Comparison of ENCODE assay signal across 1 cellular context in the genomic region with DNA sequence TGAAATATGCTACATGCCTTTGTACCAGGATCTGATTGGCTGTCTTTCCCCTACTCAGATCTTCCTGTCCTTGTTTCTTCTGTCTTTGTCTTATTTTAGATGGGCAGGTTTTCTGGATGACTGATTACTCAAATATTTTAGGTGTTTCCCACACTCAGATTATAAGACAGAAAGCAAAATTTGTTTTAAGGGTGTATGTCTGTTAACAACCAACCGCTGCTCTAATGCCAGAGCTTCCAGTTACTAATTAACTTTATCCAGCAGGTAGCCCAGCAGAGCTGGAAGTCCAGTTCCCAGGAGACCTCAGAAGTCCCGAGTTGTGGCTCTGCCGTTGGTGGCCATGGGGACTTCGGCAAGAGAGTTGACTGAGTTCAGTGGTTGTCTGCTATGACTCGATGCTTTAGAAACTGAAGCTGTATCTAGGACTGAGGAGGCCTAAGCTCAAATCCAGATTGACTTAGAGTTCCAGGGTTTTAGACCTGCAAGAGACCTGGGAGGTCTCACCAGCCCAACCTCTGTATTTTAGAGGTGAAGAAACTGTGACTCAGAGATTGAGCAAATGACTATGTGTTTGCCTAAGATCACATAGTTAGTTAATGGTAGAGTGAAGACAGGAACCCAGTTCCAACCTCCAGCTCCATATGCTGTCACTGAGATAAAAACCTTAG.
A peak's percentile ranks its signal among the peaks of the same experiment; 100 is the strongest.
TF ChIP-seq lines count a peak whose summit lies in the region.

No MANE protein-coding gene starts in this region.

TF ChIP-seq in HepG2, 621 proteins besides CTCF, POLR2A, EP300 and RAD21 (continues in another document):
- TF ChIP-seq ATF4 (CRISPR knock-in tag; IDR thresholded peaks at IDR 0.05): no peak
- TF ChIP-seq SMAD9 (CRISPR knock-in tag; IDR thresholded peaks at IDR 0.05): no peak
- TF ChIP-seq HDAC1 (CRISPR knock-in tag; IDR thresholded peaks at IDR 0.05): peak; percentile 40; the same call in 1 of the 2 replicates
- no peak for TF ChIP-seq CHD4 (IDR thresholded peaks at IDR 0.05; ENCODE audit: borderline replicate concordance, low read length)
- peak; percentile 78; the same call in 1 of the 2 replicates for TF ChIP-seq MYNN (CRISPR knock-in tag; IDR thresholded peaks at IDR 0.05; ENCODE audit: low read depth)
- TF ChIP-seq ARID4A (CRISPR knock-in tag; IDR thresholded peaks at IDR 0.05; ENCODE audit: borderline replicate concordance): no peak; the same call in 1 of the 2 replicates
- no peak for TF ChIP-seq ZFP36L2 (CRISPR knock-in tag; IDR thresholded peaks at IDR 0.05)
- no peak for TF ChIP-seq EED (CRISPR knock-in tag; IDR thresholded peaks at IDR 0.05)
- no peak for TF ChIP-seq FOXJ3 (CRISPR knock-in tag; IDR thresholded peaks at IDR 0.05; ENCODE audit: borderline replicate concordance)
- no peak; the same call in 1 of the 2 replicates for TF ChIP-seq KMT2A (CRISPR knock-in tag; IDR thresholded peaks at IDR 0.05)
- TF ChIP-seq GATA4 (IDR thresholded peaks at IDR 0.05; ENCODE audit: borderline replicate concordance, low read depth): 0 out of 2 replicates have a peak, but pooled peaks have one; percentile 28
- peak; percentile 72 for TF ChIP-seq RXRB (CRISPR knock-in tag; IDR thresholded peaks at IDR 0.05; ENCODE audit: borderline replicate concordance)
- no peak for TF ChIP-seq ZNF430 (CRISPR knock-in tag; IDR thresholded peaks at IDR 0.05)
- no peak for TF ChIP-seq PRPF4 (IDR thresholded peaks at IDR 0.05; ENCODE audit: low read depth, low read length, poor library complexity, severe bottlenecking)
- no peak for TF ChIP-seq TERF1 (CRISPR knock-in tag; IDR thresholded peaks at IDR 0.05)
- no peak for TF ChIP-seq NFRKB (IDR thresholded peaks at IDR 0.05)
- peak; percentile 84; the same call in 1 of the 2 replicates for TF ChIP-seq ZSCAN31 (CRISPR knock-in tag; IDR thresholded peaks at IDR 0.05; ENCODE audit: low read depth)
- TF ChIP-seq ZNF83 (CRISPR knock-in tag; IDR thresholded peaks at IDR 0.05; ENCODE audit: borderline replicate concordance): no peak
- peak; percentile 21 for TF ChIP-seq MED1 (CRISPR knock-in tag; IDR thresholded peaks at IDR 0.05)
- 0 out of 2 replicates have a peak, but pooled peaks have one; percentile 18 for TF ChIP-seq RFXAP (CRISPR knock-in tag; IDR thresholded peaks at IDR 0.05; ENCODE audit: borderline replicate concordance)
- TF ChIP-seq, protein P1, sequence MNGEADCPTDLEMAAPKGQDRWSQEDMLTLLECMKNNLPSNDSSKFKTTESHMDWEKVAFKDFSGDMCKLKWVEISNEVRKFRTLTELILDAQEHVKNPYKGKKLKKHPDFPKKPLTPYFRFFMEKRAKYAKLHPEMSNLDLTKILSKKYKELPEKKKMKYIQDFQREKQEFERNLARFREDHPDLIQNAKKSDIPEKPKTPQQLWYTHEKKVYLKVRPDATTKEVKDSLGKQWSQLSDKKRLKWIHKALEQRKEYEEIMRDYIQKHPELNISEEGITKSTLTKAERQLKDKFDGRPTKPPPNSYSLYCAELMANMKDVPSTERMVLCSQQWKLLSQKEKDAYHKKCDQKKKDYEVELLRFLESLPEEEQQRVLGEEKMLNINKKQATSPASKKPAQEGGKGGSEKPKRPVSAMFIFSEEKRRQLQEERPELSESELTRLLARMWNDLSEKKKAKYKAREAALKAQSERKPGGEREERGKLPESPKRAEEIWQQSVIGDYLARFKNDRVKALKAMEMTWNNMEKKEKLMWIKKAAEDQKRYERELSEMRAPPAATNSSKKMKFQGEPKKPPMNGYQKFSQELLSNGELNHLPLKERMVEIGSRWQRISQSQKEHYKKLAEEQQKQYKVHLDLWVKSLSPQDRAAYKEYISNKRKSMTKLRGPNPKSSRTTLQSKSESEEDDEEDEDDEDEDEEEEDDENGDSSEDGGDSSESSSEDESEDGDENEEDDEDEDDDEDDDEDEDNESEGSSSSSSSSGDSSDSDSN (CRISPR knock-in tag; IDR thresholded peaks at IDR 0.05): peak; percentile 27; the same call in 1 of the 2 replicates
- no peak for TF ChIP-seq ZNF720 (CRISPR knock-in tag; IDR thresholded peaks at IDR 0.05)
- TF ChIP-seq ZGPAT (CRISPR knock-in tag; IDR thresholded peaks at IDR 0.05): peak; percentile 26; the same call in 1 of the 2 replicates
- TF ChIP-seq ZIK1 (CRISPR knock-in tag; IDR thresholded peaks at IDR 0.05; ENCODE audit: borderline replicate concordance, low read depth): no peak
- TF ChIP-seq ZNF644 (CRISPR knock-in tag; IDR thresholded peaks at IDR 0.05; ENCODE audit: low read depth): peak; percentile 93; the same call in 1 of the 2 replicates
- TF ChIP-seq ZNF263 (CRISPR knock-in tag; IDR thresholded peaks at IDR 0.05): no peak
- no peak for TF ChIP-seq ZNF224 (CRISPR knock-in tag; IDR thresholded peaks at IDR 0.05)
- TF ChIP-seq ZNF232 (CRISPR knock-in tag; IDR thresholded peaks at IDR 0.05; ENCODE audit: borderline replicate concordance): no peak
- TF ChIP-seq ETV5 (CRISPR knock-in tag; IDR thresholded peaks at IDR 0.05; ENCODE audit: borderline replicate concordance): no peak; the same call in 1 of the 2 replicates
- no peak for TF ChIP-seq SP2 (CRISPR knock-in tag; IDR thresholded peaks at IDR 0.05)
- no peak for TF ChIP-seq GTF3A (CRISPR knock-in tag; conservative IDR thresholded peaks at IDR 0.05)
- TF ChIP-seq ARNT2 (CRISPR knock-in tag; IDR thresholded peaks at IDR 0.05; ENCODE audit: low read depth): peak; percentile 63; the same call in 1 of the 2 replicates
- TF ChIP-seq, protein P2, sequence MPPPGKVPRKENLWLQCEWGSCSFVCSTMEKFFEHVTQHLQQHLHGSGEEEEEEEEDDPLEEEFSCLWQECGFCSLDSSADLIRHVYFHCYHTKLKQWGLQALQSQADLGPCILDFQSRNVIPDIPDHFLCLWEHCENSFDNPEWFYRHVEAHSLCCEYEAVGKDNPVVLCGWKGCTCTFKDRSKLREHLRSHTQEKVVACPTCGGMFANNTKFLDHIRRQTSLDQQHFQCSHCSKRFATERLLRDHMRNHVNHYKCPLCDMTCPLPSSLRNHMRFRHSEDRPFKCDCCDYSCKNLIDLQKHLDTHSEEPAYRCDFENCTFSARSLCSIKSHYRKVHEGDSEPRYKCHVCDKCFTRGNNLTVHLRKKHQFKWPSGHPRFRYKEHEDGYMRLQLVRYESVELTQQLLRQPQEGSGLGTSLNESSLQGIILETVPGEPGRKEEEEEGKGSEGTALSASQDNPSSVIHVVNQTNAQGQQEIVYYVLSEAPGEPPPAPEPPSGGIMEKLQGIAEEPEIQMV (CRISPR knock-in tag; IDR thresholded peaks at IDR 0.05; ENCODE audit: low read depth): no peak
- TF ChIP-seq ZC3H4 (CRISPR knock-in tag; IDR thresholded peaks at IDR 0.05; ENCODE audit: borderline replicate concordance): no peak
- TF ChIP-seq ZNF121 (CRISPR knock-in tag; IDR thresholded peaks at IDR 0.05): no peak
- no peak for TF ChIP-seq ZNF574 (CRISPR knock-in tag; IDR thresholded peaks at IDR 0.05)
- TF ChIP-seq, protein P3, sequence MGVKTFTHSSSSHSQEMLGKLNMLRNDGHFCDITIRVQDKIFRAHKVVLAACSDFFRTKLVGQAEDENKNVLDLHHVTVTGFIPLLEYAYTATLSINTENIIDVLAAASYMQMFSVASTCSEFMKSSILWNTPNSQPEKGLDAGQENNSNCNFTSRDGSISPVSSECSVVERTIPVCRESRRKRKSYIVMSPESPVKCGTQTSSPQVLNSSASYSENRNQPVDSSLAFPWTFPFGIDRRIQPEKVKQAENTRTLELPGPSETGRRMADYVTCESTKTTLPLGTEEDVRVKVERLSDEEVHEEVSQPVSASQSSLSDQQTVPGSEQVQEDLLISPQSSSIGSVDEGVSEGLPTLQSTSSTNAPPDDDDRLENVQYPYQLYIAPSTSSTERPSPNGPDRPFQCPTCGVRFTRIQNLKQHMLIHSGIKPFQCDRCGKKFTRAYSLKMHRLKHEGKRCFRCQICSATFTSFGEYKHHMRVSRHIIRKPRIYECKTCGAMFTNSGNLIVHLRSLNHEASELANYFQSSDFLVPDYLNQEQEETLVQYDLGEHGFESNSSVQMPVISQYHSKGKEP (CRISPR knock-in tag; IDR thresholded peaks at IDR 0.05): no peak
- no peak for TF ChIP-seq CBX2 (IDR thresholded peaks at IDR 0.05; ENCODE audit: low read depth, low read length)
- TF ChIP-seq CBX2 (CRISPR knock-in tag; IDR thresholded peaks at IDR 0.05; ENCODE audit: low read depth): no peak
- TF ChIP-seq ZNF431 (CRISPR knock-in tag; IDR thresholded peaks at IDR 0.05; ENCODE audit: borderline replicate concordance, low read depth): no peak
- TF ChIP-seq YEATS2 (CRISPR knock-in tag; IDR thresholded peaks at IDR 0.05; ENCODE audit: borderline replicate concordance): peak; percentile 35; the same call in 1 of the 2 replicates
- no peak for TF ChIP-seq SRF (IDR thresholded peaks at IDR 0.05; ENCODE audit: low read depth, low read length)
- no peak for TF ChIP-seq U2AF2 (IDR thresholded peaks at IDR 0.05; ENCODE audit: low read depth, low read length)
- no peak for TF ChIP-seq ARHGAP35 (CRISPR knock-in tag; IDR thresholded peaks at IDR 0.05; ENCODE audit: borderline replicate concordance)
- no peak for TF ChIP-seq ZBTB38 (CRISPR knock-in tag; IDR thresholded peaks at IDR 0.05)
- no peak for TF ChIP-seq GATAD1 (CRISPR knock-in tag; IDR thresholded peaks at IDR 0.05)
- no peak for TF ChIP-seq ZNF180 (CRISPR knock-in tag; IDR thresholded peaks at IDR 0.05; ENCODE audit: borderline replicate concordance, low read depth)
- TF ChIP-seq MATR3 (CRISPR knock-in tag; IDR thresholded peaks at IDR 0.05): no peak
- no peak for TF ChIP-seq BCL6 (CRISPR knock-in tag; IDR thresholded peaks at IDR 0.05)
- no peak for TF ChIP-seq ZBTB1 (CRISPR knock-in tag; IDR thresholded peaks at IDR 0.05; ENCODE audit: borderline replicate concordance)
- no peak; the same call in 1 of the 2 replicates for TF ChIP-seq ZNF777 (CRISPR knock-in tag; IDR thresholded peaks at IDR 0.05)
